In the genomic region with DNA sequence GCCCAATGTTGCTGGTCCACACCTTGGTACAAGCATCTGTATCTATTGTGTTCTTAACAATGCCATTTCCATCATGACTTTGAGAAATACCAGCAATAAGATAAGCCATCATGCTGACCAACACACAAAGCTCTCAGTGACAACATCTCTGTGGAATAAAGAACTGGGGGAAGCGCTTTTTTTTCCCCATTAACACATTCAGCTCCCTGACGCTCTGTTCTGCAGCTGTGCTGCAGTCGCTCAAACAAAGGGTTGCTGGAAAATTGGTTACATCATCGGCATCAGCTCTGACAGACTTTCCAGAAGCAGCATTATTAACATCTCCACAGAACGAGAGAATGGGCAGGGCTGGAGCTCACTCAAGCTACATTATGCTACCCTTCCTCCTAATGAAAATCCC, we compare ENCODE assay signal across 18 cellular contexts. TPM values are rescaled to one million over a fixed set of nuclear protein-coding genes. Genes with fewer than 3 reads are reported as not detected.
DNase-seq lines count a peak whose midpoint lies in the region; TF ChIP-seq lines count a peak whose summit lies in the region.
"Had no signal": no experiment of that assay in that cellular context is flagged by ENCODE, and none has a peak within 500 bp of the region (broad histone marks: within the 10 kb centered on the region; RNA-seq: fewer than 3 reads in every experiment).

No MANE protein-coding gene starts in this region.

- 62% methylated on average over 5 of the region's 5 CpGs; no CpG with 5 or more reads in 1 of the 2 experiments for WGBS in endodermal cell (ENCODE audit: insufficient coverage in 1 of 2, insufficient read length in 1 of 2), 2 experiments
- 53 to 83% (median 66%) methylated on average over 5 of the region's 5 CpGs for WGBS in spleen, 5 donors
- 57% methylated on average over 5 of the region's 5 CpGs for WGBS in prostate gland

- no peaks in the 10 kb centered on the region for H3K36me3 Mint-ChIP-seq in endodermal cell (ENCODE audit: low read depth)

- H3K4me1 ChIP-seq in BE2C, result peaks cover 13% of the 10 kb centered on the region
- no peaks in the 10 kb centered on the region for H3K4me1 ChIP-seq in endodermal cell (ENCODE audit: control insufficient read depth, insufficient read depth, low read length)
- H3K4me1 ChIP-seq in spleen, result no peaks in the 10 kb centered on the region
- H3K4me1 ChIP-seq in prostate gland (replicated peaks), result no peaks in the 10 kb centered on the region
- H3K4me1 ChIP-seq: Caco-2, Peyer's patch had no signal

- H3K4me3 ChIP-seq in BE2C (ENCODE audit: low read depth, low read length) (peak overlapping the region; percentile 33), endodermal cell (ENCODE audit: low read length) (no peak overlapping the region), spleen (no peak overlapping the region), prostate gland (no peak overlapping the region)
- H3K4me3 ChIP-seq: Peyer's patch had no signal

- intact Hi-C loops in spleen (cut with DNase I; ENCODE audit: low total_unique reads) (no loop called here), prostate gland (cut with DNase I) (no loop called here)

- peaks cover 12% of the 10 kb centered on the region for H3K4me1 Mint-ChIP-seq in endodermal cell

- DNase-seq in BE2C (peak; percentile 22), NCI-H1092 treated with DMSO at 0.1 percent for 48 hours (lab: John Stamatoyannopoulos, UW) (peak; percentile 37), NCI-H2227 (lab: John Stamatoyannopoulos, UW; ENCODE audit: unreplicated experiment) (peak; percentile 64), endodermal cell (no peak), spleen (no peak), G401 (ENCODE audit: low spot score) (no peak), prostate gland (ENCODE audit: low spot score) (no peak)
- DNase-seq: Caco-2, H9, NCI-H1105, NCI-H82, Peyer's patch, T-helper 2 cell had no signal

- no peaks in the 10 kb centered on the region for H3K27me3 Mint-ChIP-seq in endodermal cell (ENCODE audit: insufficient read depth)

- H3K9me3 ChIP-seq in BE2C, result no peaks in the 10 kb centered on the region
- no peaks in the 10 kb centered on the region for H3K9me3 ChIP-seq in endodermal cell (ENCODE audit: control insufficient read depth, low read length)
- no peaks in the 10 kb centered on the region for H3K9me3 ChIP-seq in spleen
- no peaks in the 10 kb centered on the region for H3K9me3 ChIP-seq in prostate gland
- H3K9me3 ChIP-seq: Caco-2, Peyer's patch had no signal

- no peak overlapping the region for H3K27ac Mint-ChIP-seq in endodermal cell
- H3K27ac Mint-ChIP-seq: H9 had no signal

- TF ChIP-seq CTCF in BE2C (IDR thresholded peaks at IDR 0.05; ENCODE audit: low read depth, low read length), result no peak
- TF ChIP-seq CTCF in endodermal cell (conservative IDR thresholded peaks at IDR 0.05), result no peak
- TF ChIP-seq CTCF in spleen (IDR thresholded peaks at IDR 0.05 in 8 of 11, conservative IDR thresholded peaks at IDR 0.05 in 3 of 11), result no peak
- TF ChIP-seq CTCF in prostate gland (IDR thresholded peaks at IDR 0.05), result no peak

- H3K27me3 ChIP-seq in BE2C, result no peaks in the 10 kb centered on the region
- no peaks in the 10 kb centered on the region for H3K27me3 ChIP-seq in endodermal cell (ENCODE audit: control insufficient read depth, insufficient read depth, low read length, poor library complexity, severe bottlenecking)
- H3K27me3 ChIP-seq in spleen (replicated peaks in 1 of 7), result peaks cover 0 to 2% (median 0%) of the 10 kb centered on the region in 7 donors
- H3K27me3 ChIP-seq in prostate gland (replicated peaks; ENCODE audit: insufficient read depth), result no peaks in the 10 kb centered on the region
- H3K27me3 ChIP-seq: Peyer's patch had no signal

- in situ Hi-C loops in G401 (cut with HindIII; ENCODE audit: low sequenced_read_pairs), result no loop called here

- TF ChIP-seq POLR2A in spleen (IDR thresholded peaks at IDR 0.05) (no peak), prostate gland (IDR thresholded peaks at IDR 0.05) (no peak)

- H3K9me3 Mint-ChIP-seq in endodermal cell, result no peaks in the 10 kb centered on the region
- H3K9me3 Mint-ChIP-seq: H9 had no signal

- peak overlapping the region; percentile 83 for H3K27ac ChIP-seq in endodermal cell (ENCODE audit: low read depth, low read length)
- H3K27ac ChIP-seq in spleen, result no peak overlapping the region
- H3K27ac ChIP-seq in prostate gland, result no peak overlapping the region
- H3K27ac ChIP-seq: C4-2B, KMS-11, Peyer's patch had no signal

- H3K36me3 ChIP-seq in BE2C (no peaks in the 10 kb centered on the region), endodermal cell (ENCODE audit: control insufficient read depth, insufficient read depth, low read length) (no peaks in the 10 kb centered on the region), spleen (no peaks in the 10 kb centered on the region), prostate gland (no peaks in the 10 kb centered on the region)
- H3K36me3 ChIP-seq: Peyer's patch had no signal

- H3K4me3 Mint-ChIP-seq in endodermal cell, result no peak overlapping the region
- H3K4me3 Mint-ChIP-seq: H9 had no signal

- H3K9ac ChIP-seq in endodermal cell (ENCODE audit: extremely low read depth, low read length, poor library complexity, severe bottlenecking), result no peak overlapping the region
- H3K9ac ChIP-seq: KMS-11 had no signal

RNA-seq across cellular contexts. Expression of a gene that starts 39.9 kb away (rescaled TPM):
- polyA plus RNA-seq in BE2C (2012; ENCODE audit: insufficient read depth, insufficient read length, low read depth), result 33.7 TPM
- total RNA-seq in endodermal cell (1 to 10 TPM in 1 of 2 donors, under 1 TPM in 1; 0.66 to 1.1 TPM), spleen (under 1 TPM in 1 of 7 donors, not detected in 6; 0.06 TPM), prostate gland (under 1 TPM in 1 of 2 donors, not detected in 1; 0.17 TPM)
- 40.5 TPM for polyA plus RNA-seq in endodermal cell (2013, experiment 1 of 2)
- polyA plus RNA-seq in endodermal cell (2013, experiment 2 of 2), result 35.1 TPM
- under 1 TPM in 2 of 3 donors, not detected in 1; 0.02 TPM for polyA plus RNA-seq in spleen
- total RNA-seq in G401 (2014; rRNA removed; shearing (Covaris generic)), result not detected in 2 replicates
- total RNA-seq: A673, Caco-2, MCF 10A, Peyer's patch, Right ventricle myocardium inferior had no signal

Comparison
In these comparisons a context has a peak if more than half of its experiments do, and no peak if none do; other contexts are left out.
1. DNase-seq: peak in BE2C (single experiment), NCI-H1092 treated with DMSO at 0.1 percent for 48 hours (single experiment) and NCI-H2227 (single experiment); none in endodermal cell (single experiment), spleen (single experiment), G401 (single experiment) and prostate gland (single experiment).